8 cellular contexts compared by ENCODE assay signal in the genomic region with DNA sequence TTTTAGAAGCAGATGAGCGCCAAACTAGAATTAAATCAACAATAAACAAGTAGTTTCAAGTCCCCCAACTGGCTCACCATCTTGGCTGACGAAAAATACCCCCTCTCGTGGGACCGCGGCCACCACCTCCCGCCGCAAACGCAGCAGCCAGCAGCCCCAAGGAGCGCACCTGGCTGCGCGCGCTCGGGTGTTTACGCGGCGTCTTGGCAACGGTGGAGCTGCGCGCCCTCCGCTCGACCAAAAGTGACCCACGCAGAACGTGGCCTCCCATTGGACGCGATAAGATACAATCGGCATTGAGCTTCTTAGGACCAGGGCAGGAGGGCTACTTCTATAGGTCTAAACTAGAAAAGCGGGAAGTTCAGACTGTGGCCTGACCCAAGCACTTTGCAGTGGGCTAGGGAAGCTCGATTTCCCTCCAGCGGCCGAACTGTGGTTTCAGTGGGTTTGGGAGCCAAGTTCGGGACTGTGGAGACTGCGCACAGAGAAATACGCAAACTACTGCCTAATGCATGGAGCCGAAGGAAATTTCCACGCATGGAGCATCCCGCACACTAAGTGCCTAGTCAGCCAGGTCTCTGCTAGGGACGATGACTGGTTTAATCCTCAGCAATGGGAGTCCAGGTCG. TPM values are rescaled to one million over a fixed set of nuclear protein-coding genes. Genes with fewer than 3 reads are reported as not detected.
DNase-seq lines count a peak whose midpoint lies in the region; ATAC-seq and TF ChIP-seq lines count a peak whose summit lies in the region.

A gene with protein sequence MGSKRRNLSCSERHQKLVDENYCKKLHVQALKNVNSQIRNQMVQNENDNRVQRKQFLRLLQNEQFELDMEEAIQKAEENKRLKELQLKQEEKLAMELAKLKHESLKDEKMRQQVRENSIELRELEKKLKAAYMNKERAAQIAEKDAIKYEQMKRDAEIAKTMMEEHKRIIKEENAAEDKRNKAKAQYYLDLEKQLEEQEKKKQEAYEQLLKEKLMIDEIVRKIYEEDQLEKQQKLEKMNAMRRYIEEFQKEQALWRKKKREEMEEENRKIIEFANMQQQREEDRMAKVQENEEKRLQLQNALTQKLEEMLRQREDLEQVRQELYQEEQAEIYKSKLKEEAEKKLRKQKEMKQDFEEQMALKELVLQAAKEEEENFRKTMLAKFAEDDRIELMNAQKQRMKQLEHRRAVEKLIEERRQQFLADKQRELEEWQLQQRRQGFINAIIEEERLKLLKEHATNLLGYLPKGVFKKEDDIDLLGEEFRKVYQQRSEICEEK (minus strand): TSS at position 245 of the 628 bp plus-strand sequence. CDS start 165 bp downstream, at position 80.

- ATAC-seq in HG02610 (IDR thresholded peaks at IDR 0.05; ENCODE audit: unreplicated experiment) (peak; percentile 99), heart right ventricle (peak; percentile 99 to 100 (median 100))

- no peak for TF ChIP-seq CTCF in GM12865 (IDR thresholded peaks at IDR 0.05; ENCODE audit: insufficient read depth, low read depth, low read length, missing control alignments)
- TF ChIP-seq CTCF in heart right ventricle (IDR thresholded peaks at IDR 0.05) = no peak

- H3K9me3 ChIP-seq in heart right ventricle = no peaks in the 10 kb centered on the region

- H3K4me3 ChIP-seq in GM12865 (ENCODE audit: low read depth, low read length) (peak within 1 kb of the TSS; percentile 54), heart right ventricle (peak within 1 kb of the TSS; percentile 45 to 87 (median 65))

- DNase-seq in GM12865 (ENCODE audit: low read depth) = peak; percentile 98
- DNase-seq in NCI-H1092 (lab: John Stamatoyannopoulos, UW) = peak; percentile 89
- peak; percentile 98 for DNase-seq in SKM-1 treated with dmso at 0.1 percent for 144 hours (lab: John Stamatoyannopoulos, UW; ENCODE audit: unreplicated experiment)
- peak; percentile 96 for DNase-seq in amniotic epithelial cell (ENCODE audit: low read depth)
- DNase-seq in heart right ventricle = peak; percentile 82 to 91
- peak; percentile 95 for DNase-seq in pons (ENCODE audit: low spot score)
- peak; percentile 91 for DNase-seq in ureter (ENCODE audit: low spot score)

- peaks cover 0 to 21% (median 6%) of the 10 kb centered on the region in 9 donors for H3K4me1 ChIP-seq in heart right ventricle

- H3K27me3 ChIP-seq in heart right ventricle = peaks cover 0 to 5% (median 0%) of the 10 kb centered on the region in 7 donors

- WGBS in heart right ventricle, 2 donors = 1 to 2% methylated on average over 38 of the region's 38 CpGs

- intact Hi-C loops in heart right ventricle (cut with DNase I) = no loop called here

- H3K27ac ChIP-seq in heart right ventricle = peak within 1 kb of the TSS in 2 of 10 donors; percentile 9 to 27

- no peaks in the 10 kb centered on the region for H3K36me3 ChIP-seq in heart right ventricle

RNA-seq across cellular contexts. Expression of the gene that starts here (rescaled TPM):
- total RNA-seq in heart right ventricle = 1 to 10 TPM in 7 of 10 donors, under 1 TPM in 3; 0.54 to 2.4 (median 1.4) TPM
- under 1 TPM; 0.33 to 0.88 TPM for polyA plus RNA-seq in heart right ventricle
- total RNA-seq in ureter = 1.1 TPM
